Comparison of ENCODE assay signal across 28 cellular contexts in genomic region chr7:68785036-68785435, GRCh38.
DNase-seq lines count a peak whose midpoint lies in the region; ATAC-seq, FAIRE-seq and TF ChIP-seq lines count a peak whose summit lies in the region.
"Had no signal": no experiment of that assay in that cellular context is flagged by ENCODE, and none has a peak within 500 bp of the region (broad histone marks: within the 10 kb centered on the region; RNA-seq: fewer than 3 reads in every experiment).

No MANE protein-coding gene starts in this region.

- TF ChIP-seq CTCF in BE2C (IDR thresholded peaks at IDR 0.05; ENCODE audit: low read depth, low read length) (no peak), choroid plexus epithelial cell (conservative IDR thresholded peaks at IDR 0.05; ENCODE audit: low read depth, low read length) (no peak)

- CTCF ChIA-PET in activated CD4-positive, alpha-beta T cell treated with anti-CD3 and anti-CD28 coated beads for 36 hours (lab: Charles Lee), result no interaction called here

- ATAC-seq in activated CD4-positive, alpha-beta T cell treated with anti-CD3 and anti-CD28 coated beads for 36 hours, result no peak
- ATAC-seq in HG02642 (IDR thresholded peaks at IDR 0.05; ENCODE audit: poor library complexity, unreplicated experiment), result no peak
- ATAC-seq: left colon; PC-3; right lobe of liver; stimulated activated effector memory CD8-positive, alpha-beta T cell treated with anti-CD3 and anti-CD28 coated beads, Interleukin-12 subunit alpha, Interleukin-12 subunit beta, amount 100 ng/mL, for 72 hours had no signal

- POLR2A ChIA-PET in activated CD4-positive, alpha-beta T cell treated with anti-CD3 and anti-CD28 coated beads for 36 hours (lab: Charles Lee), result no interaction called here

- H3K36me3 ChIP-seq in BE2C (no peaks in the 10 kb centered on the region), small intestine (ENCODE audit: control insufficient read depth in 2 of 2, insufficient read depth in 2 of 2, low read length in 2 of 2) (no peaks in the 10 kb centered on the region)
- H3K36me3 ChIP-seq: ascending aorta, neural progenitor cell, right lobe of liver had no signal

- H3K4me1 ChIP-seq in BE2C (no peaks in the 10 kb centered on the region; the same call in 1 of the 2 replicates), small intestine (ENCODE audit: control insufficient read depth in 2 of 2, insufficient read depth in 1 of 2, low read depth in 1 of 2, low read length in 1 of 2) (no peaks in the 10 kb centered on the region)
- H3K4me1 ChIP-seq: ascending aorta had no signal

- H3K4me1 Mint-ChIP-seq in activated CD4-positive, alpha-beta T cell treated with anti-CD3 and anti-CD28 coated beads for 36 hours, result no peaks in the 10 kb centered on the region
- H3K4me1 Mint-ChIP-seq: activated naive CD8-positive, alpha-beta T cell treated with anti-CD3 and anti-CD28 coated beads for 36 hours; central memory CD8-positive, alpha-beta T cell; stimulated activated effector memory CD8-positive, alpha-beta T cell treated with anti-CD3 and anti-CD28 coated beads, Interleukin-12 subunit alpha, Interleukin-12 subunit beta, amount 100 ng/mL, for 72 hours had no signal

- no peaks in the 10 kb centered on the region for H3K27me3 Mint-ChIP-seq in activated CD4-positive, alpha-beta T cell treated with anti-CD3 and anti-CD28 coated beads for 36 hours
- H3K27me3 Mint-ChIP-seq: activated naive CD8-positive, alpha-beta T cell treated with anti-CD3 and anti-CD28 coated beads for 36 hours; central memory CD8-positive, alpha-beta T cell had no signal

- DNase-seq in A172 (ENCODE audit: low spot score) (peak; percentile 48), BE2C (peak; percentile 38), NCI-H2171 treated with DMSO at 0.1 percent for 48 hours (lab: John Stamatoyannopoulos, UW) (peak; percentile 43), choroid plexus epithelial cell (ENCODE audit: low read depth) (peak; percentile 7), small intestine (no peak)
- no peak for DNase-seq in activated CD4-positive, alpha-beta T cell treated with anti-CD3 and anti-CD28 coated beads for 36 hours
- DNase-seq: activated CD4-positive, alpha-beta T cell treated with anti-CD3 and anti-CD28 coated beads for 4 hours; activated CD8-positive, alpha-beta memory T cell treated with anti-CD3 and anti-CD28 coated beads for 24 hours; activated effector memory CD4-positive, alpha-beta T cell treated with anti-CD3 and anti-CD28 coated beads, Interleukin-2, amount 50 U/mL, for 16 hours; activated naive CD8-positive, alpha-beta T cell treated with anti-CD3 and anti-CD28 coated beads for 36 hours; left colon; mammary epithelial cell; NCI-H1436 treated with DMSO at 0.1 percent for 48 hours; NCI-H446; NK-92 treated with Interleukin-12 subunit alpha and Interleukin-12 subunit beta, amount 100 ng/mL, for 24 hours; PC-3; right lobe of liver; SHP77 treated with DMSO at 0.1 percent for 48 hours; stimulated activated CD4-positive, alpha-beta T cell treated with anti-CD3 and anti-CD28 coated beads, Interleukin-4, amount 100 ng/mL, for 24 hours had no signal

- no peaks in the 10 kb centered on the region for H3K9me3 ChIP-seq in BE2C
- H3K9me3 ChIP-seq in small intestine (ENCODE audit: control insufficient read depth, low read depth), result no peaks in the 10 kb centered on the region
- H3K9me3 ChIP-seq: ascending aorta, right lobe of liver had no signal

- no peak overlapping the region for H3K27ac Mint-ChIP-seq in activated CD4-positive, alpha-beta T cell treated with anti-CD3 and anti-CD28 coated beads for 36 hours
- H3K27ac Mint-ChIP-seq: activated naive CD8-positive, alpha-beta T cell treated with anti-CD3 and anti-CD28 coated beads for 36 hours; neural progenitor cell; stimulated activated effector memory CD8-positive, alpha-beta T cell treated with anti-CD3 and anti-CD28 coated beads, Interleukin-12 subunit alpha, Interleukin-12 subunit beta, amount 100 ng/mL, for 72 hours; type B pancreatic cell had no signal

- H3K27ac ChIP-seq in small intestine (ENCODE audit: low read depth in 1 of 2, low read length in 1 of 2), result no peak overlapping the region
- H3K27ac ChIP-seq: ascending aorta, hepatocyte, neural progenitor cell, right lobe of liver had no signal

- H3K4me3 ChIP-seq in BE2C (ENCODE audit: low read depth, low read length), result no peak overlapping the region
- H3K4me3 ChIP-seq in choroid plexus epithelial cell (ENCODE audit: low read depth, low read length), result no peak overlapping the region
- no peak overlapping the region for H3K4me3 ChIP-seq in small intestine (ENCODE audit: low read depth in 1 of 2, low read length in 2 of 2)
- H3K4me3 ChIP-seq: ascending aorta, hepatocyte, neural progenitor cell, right lobe of liver had no signal

- FAIRE-seq in small intestine (lab: Jason Lieb, UNC), result no peak
- FAIRE-seq: frontal cortex, H54 had no signal

- no peaks in the 10 kb centered on the region for H3K27me3 ChIP-seq in BE2C
- no peaks in the 10 kb centered on the region for H3K27me3 ChIP-seq in small intestine (ENCODE audit: control insufficient read depth in 2 of 2, insufficient read depth in 2 of 2, low read length in 2 of 2)
- H3K27me3 ChIP-seq: ascending aorta, neural progenitor cell, right lobe of liver had no signal

- no peak overlapping the region for H3K4me3 Mint-ChIP-seq in activated CD4-positive, alpha-beta T cell treated with anti-CD3 and anti-CD28 coated beads for 36 hours
- H3K4me3 Mint-ChIP-seq: activated naive CD8-positive, alpha-beta T cell treated with anti-CD3 and anti-CD28 coated beads for 36 hours; central memory CD8-positive, alpha-beta T cell; neural progenitor cell; stimulated activated effector memory CD8-positive, alpha-beta T cell treated with anti-CD3 and anti-CD28 coated beads, Interleukin-12 subunit alpha, Interleukin-12 subunit beta, amount 100 ng/mL, for 72 hours; type B pancreatic cell had no signal

- WGBS in small intestine, 3 donors, result 23 to 27% (median 27%) methylated on average over 3 of the region's 3 CpGs

- intact Hi-C loops in activated CD4-positive, alpha-beta T cell treated with anti-CD3 and anti-CD28 coated beads for 36 hours (cut with DNase I, micrococcal nuclease), result no loop called here

- peaks cover 5% of the 10 kb centered on the region for H3K9me3 Mint-ChIP-seq in activated CD4-positive, alpha-beta T cell treated with anti-CD3 and anti-CD28 coated beads for 36 hours (ENCODE audit: low read depth)
- H3K9me3 Mint-ChIP-seq: central memory CD8-positive, alpha-beta T cell; neural progenitor cell; type B pancreatic cell had no signal

- no peaks in the 10 kb centered on the region for H3K36me3 Mint-ChIP-seq in activated CD4-positive, alpha-beta T cell treated with anti-CD3 and anti-CD28 coated beads for 36 hours (ENCODE audit: low read depth)
- H3K36me3 Mint-ChIP-seq: activated naive CD8-positive, alpha-beta T cell treated with anti-CD3 and anti-CD28 coated beads for 36 hours; neural progenitor cell; stimulated activated effector memory CD8-positive, alpha-beta T cell treated with anti-CD3 and anti-CD28 coated beads, Interleukin-12 subunit alpha, Interleukin-12 subunit beta, amount 100 ng/mL, for 72 hours; type B pancreatic cell had no signal

Comparison
In these comparisons a context has a peak if more than half of its experiments do, and no peak if none do; other contexts are left out.
1. DNase-seq: peak in A172 (single experiment), BE2C (single experiment), NCI-H2171 treated with DMSO at 0.1 percent for 48 hours (single experiment) and choroid plexus epithelial cell (single experiment); none in activated CD4-positive, alpha-beta T cell treated with anti-CD3 and anti-CD28 coated beads for 36 hours (single experiment) and small intestine (single experiment).